ENCODE assay signal across 22 cellular contexts in the genomic region with DNA sequence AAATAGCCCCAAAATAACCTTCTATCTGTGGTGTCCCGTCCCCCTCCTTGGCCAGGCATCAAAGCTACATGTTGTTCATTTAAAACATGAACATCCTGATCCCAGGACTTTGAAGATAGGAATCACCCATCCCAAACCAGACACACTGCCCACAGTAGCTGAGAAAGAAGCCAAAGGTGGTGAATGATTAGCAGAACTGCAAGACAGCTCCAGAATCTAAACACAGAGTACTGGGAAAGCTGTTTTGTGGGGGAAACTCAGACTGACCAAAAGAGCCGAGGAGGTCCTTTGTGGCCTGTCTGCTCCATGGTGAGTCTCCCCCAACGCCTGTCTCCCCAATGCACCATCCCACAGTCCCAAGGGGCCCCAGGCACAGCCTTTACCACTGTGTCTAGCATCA. TPM values are rescaled to one million over a fixed set of nuclear protein-coding genes. Genes with fewer than 3 reads are reported as not detected.
DNase-seq lines count a peak whose midpoint lies in the region; TF ChIP-seq lines count a peak whose summit lies in the region.
"Had no signal": no experiment of that assay in that cellular context is flagged by ENCODE, and none has a peak within 500 bp of the region (broad histone marks: within the 10 kb centered on the region; RNA-seq: fewer than 3 reads in every experiment).

No MANE protein-coding gene starts in this region.

- H4K20me1 ChIP-seq in hepatocyte (ENCODE audit: insufficient read depth, poor library complexity, severe bottlenecking), result no peaks in the 10 kb centered on the region

- H3K36me3 ChIP-seq in hepatocyte (replicated peaks; ENCODE audit: insufficient read depth, low read depth), result no peaks in the 10 kb centered on the region

- H3K79me2 ChIP-seq in hepatocyte, result no peaks in the 10 kb centered on the region

- peak overlapping the region; percentile 80 for H3K27ac ChIP-seq in hepatocyte

- no peak overlapping the region for H3K4me2 ChIP-seq in hepatocyte
- H3K4me2 ChIP-seq: GM23338 had no signal

- no peak overlapping the region for H2AFZ ChIP-seq in hepatocyte

- peak; percentile 44 for DNase-seq in NB4 (ENCODE audit: low read depth)
- no peak for DNase-seq in hepatocyte (ENCODE audit: low spot score)
- DNase-seq in type B pancreatic cell (ENCODE audit: extremely low spot score, unreplicated experiment), result no peak
- DNase-seq in AG08395 (ENCODE audit: low spot score), result no peak
- no peak for DNase-seq in GM13976 (ENCODE audit: low spot score)
- DNase-seq: ACHN; AML-193; CD4-positive, CD25-positive, alpha-beta regulatory T cell; CD8-positive, alpha-beta memory T cell; COR-L47; DMS 273 treated with DMSO at 0.1 percent for 48 hours; DMS53; DND-41; EL; H7; HFFc6; KG1 had no signal

- no peak for TF ChIP-seq POLR2A in NB4 (IDR thresholded peaks at IDR 0.05; ENCODE audit: extremely low read depth, insufficient read length)

- no peaks in the 10 kb centered on the region for H3K9me3 ChIP-seq in hepatocyte (ENCODE audit: low read depth)

- H3K4me1 ChIP-seq in hepatocyte (ENCODE audit: insufficient read depth), result peaks cover 5% of the 10 kb centered on the region

- in situ Hi-C loops in GM13976 (cut with MboI; ENCODE audit: low sequenced_read_pairs, unreplicated experiment), result no loop called here

- TF ChIP-seq CTCF in NB4 (IDR thresholded peaks at IDR 0.05; ENCODE audit: low read depth, low read length) (no peak), hepatocyte (IDR thresholded peaks at IDR 0.05; ENCODE audit: poor library complexity) (no peak), nephron (IDR thresholded peaks at IDR 0.05; ENCODE audit: unreplicated experiment in 3 of 3) (no peak), type B pancreatic cell (conservative IDR thresholded peaks at IDR 0.05) (no peak), GM13976 (IDR thresholded peaks at IDR 0.05; ENCODE audit: borderline replicate concordance, control extremely low read depth, extremely low read depth, insufficient read depth, missing control alignments) (no peak)

- H3K4me1 Mint-ChIP-seq in nephron, result no peaks in the 10 kb centered on the region
- H3K4me1 Mint-ChIP-seq in type B pancreatic cell (ENCODE audit: unreplicated experiment), result no peaks in the 10 kb centered on the region
- H3K4me1 Mint-ChIP-seq: CD4-positive, CD25-positive, alpha-beta regulatory T cell; CD8-positive, alpha-beta memory T cell had no signal

- H3K9me3 Mint-ChIP-seq in nephron (no peaks in the 10 kb centered on the region), type B pancreatic cell (peaks cover 9% of the 10 kb centered on the region)
- H3K9me3 Mint-ChIP-seq: GM23338, HFFc6 had no signal

- H3K36me3 Mint-ChIP-seq in nephron (ENCODE audit: low read depth), result no peaks in the 10 kb centered on the region
- H3K36me3 Mint-ChIP-seq in type B pancreatic cell, result no peaks in the 10 kb centered on the region
- H3K36me3 Mint-ChIP-seq: CD8-positive, alpha-beta memory T cell had no signal

- peaks cover 4% of the 10 kb centered on the region for H3K27me3 Mint-ChIP-seq in nephron (ENCODE audit: low read depth)
- H3K27me3 Mint-ChIP-seq in type B pancreatic cell, result no peaks in the 10 kb centered on the region

- H3K4me3 Mint-ChIP-seq in nephron (no peak overlapping the region), type B pancreatic cell (no peak overlapping the region)
- H3K4me3 Mint-ChIP-seq: CD4-positive, CD25-positive, alpha-beta regulatory T cell; CD8-positive, alpha-beta memory T cell; GM23338; HFFc6 had no signal

- H3K4me3 ChIP-seq in NB4 (ENCODE audit: low read depth, low read length) (no peak overlapping the region), hepatocyte (no peak overlapping the region)
- H3K4me3 ChIP-seq: GM12878, GM23338 had no signal

- WGBS in hepatocyte (ENCODE audit: low lambda C conversion rate, missing lambda C conversion rate), result 49% methylated on average over 3 of the region's 3 CpGs

- no peaks in the 10 kb centered on the region for H3K27me3 ChIP-seq in hepatocyte

- H3K27ac Mint-ChIP-seq in nephron (peak overlapping the region; percentile 11 to 45 (median 22)), type B pancreatic cell (no peak overlapping the region)
- H3K27ac Mint-ChIP-seq: CD4-positive, CD25-positive, alpha-beta regulatory T cell; CD8-positive, alpha-beta memory T cell; GM23338; HFFc6 had no signal

- no peaks in the 10 kb centered on the region for H3K9me2 ChIP-seq in hepatocyte (replicated peaks; ENCODE audit: insufficient read depth)

RNA-seq across cellular contexts. Expression of a gene that starts 7.3 kb away (rescaled TPM):
- total RNA-seq in hepatocyte (not detected in 2 replicates), type B pancreatic cell (ENCODE audit: low replicate concordance) (not detected in 2 replicates)
- polyA plus RNA-seq in hepatocyte, result not detected in 2 replicates
- total RNA-seq: CD4-positive, CD25-positive, alpha-beta regulatory T cell; CD8-positive, alpha-beta memory T cell; G401; GM12878; GM23338; H7; HFFc6 had no signal
- polyA plus RNA-seq: BJ; CD8-positive, alpha-beta memory T cell; GM23338 had no signal

RNA-seq across cellular contexts. Expression of a gene that starts 16.1 kb away (rescaled TPM):
- 846 and 893 TPM in 2 replicates for total RNA-seq in hepatocyte
- 677 and 747 TPM in 2 replicates for polyA plus RNA-seq in hepatocyte
- total RNA-seq in type B pancreatic cell (ENCODE audit: low replicate concordance), result 476 and 545 TPM in 2 replicates

RNA-seq across cellular contexts. Expression of a gene that starts 42.2 kb away (rescaled TPM):
- total RNA-seq in hepatocyte, result not detected in 2 replicates
- not detected in 2 replicates for polyA plus RNA-seq in hepatocyte
- not detected in 2 replicates for total RNA-seq in type B pancreatic cell (ENCODE audit: low replicate concordance)
- total RNA-seq: CD4-positive, CD25-positive, alpha-beta regulatory T cell; CD8-positive, alpha-beta memory T cell; G401; GM23338; H7; HFFc6 had no signal
- polyA plus RNA-seq: BJ; CD4-positive, CD25-positive, alpha-beta regulatory T cell; CD8-positive, alpha-beta memory T cell; GM23338 had no signal
